In genomic region chr2:237691908-237692600, GRCh38 we compare ENCODE assay signal across 8 cellular contexts.
DNase-seq lines count a peak whose midpoint lies in the region; TF ChIP-seq lines count a peak whose summit lies in the region.

No MANE protein-coding gene starts in this region.

- H3K4me1 Mint-ChIP-seq in activated naive CD8-positive, alpha-beta T cell (ENCODE audit: low read depth) = peaks cover 74% of the 10 kb centered on the region

- WGBS in urinary bladder = under 1% methylated on average over 94 of the region's 94 CpGs

- peak overlapping the region; percentile 80 for H3K4me3 ChIP-seq in MG63
- peak overlapping the region; percentile 65 for H3K4me3 ChIP-seq in cardiac muscle cell
- peak overlapping the region; percentile 89 for H3K4me3 ChIP-seq in urinary bladder (ENCODE audit: low read depth, low read length)

- no peaks in the 10 kb centered on the region for H3K9me3 ChIP-seq in MG63
- no peaks in the 10 kb centered on the region for H3K9me3 ChIP-seq in cardiac muscle cell (ENCODE audit: low read depth)

- H3K27me3 ChIP-seq in MG63 (no peaks in the 10 kb centered on the region), cardiac muscle cell (no peaks in the 10 kb centered on the region)

- H3K4me3 Mint-ChIP-seq in activated naive CD8-positive, alpha-beta T cell = peak overlapping the region; percentile 100

- H3K36me3 ChIP-seq in MG63 (no peaks in the 10 kb centered on the region; the same call in 1 of the 2 replicates), cardiac muscle cell (no peaks in the 10 kb centered on the region), urinary bladder (ENCODE audit: insufficient read depth) (no peaks in the 10 kb centered on the region)

- no peaks in the 10 kb centered on the region for H3K9me3 Mint-ChIP-seq in activated naive CD8-positive, alpha-beta T cell (ENCODE audit: low read depth)

- no peak for TF ChIP-seq CTCF in cardiac muscle cell (IDR thresholded peaks at IDR 0.05; ENCODE audit: low read depth, low read length)

- H3K27me3 Mint-ChIP-seq in activated naive CD8-positive, alpha-beta T cell = no peaks in the 10 kb centered on the region

- H3K27ac ChIP-seq in cardiac muscle cell = peak overlapping the region; percentile 74
- peak overlapping the region; percentile 97 for H3K27ac ChIP-seq in urinary bladder (ENCODE audit: low read depth)

- DNase-seq in ELF-1 (ENCODE audit: low read depth, low spot score) (peak; percentile 70), H4 (ENCODE audit: low spot score) (peak; percentile 69), MG63 (peak; percentile 89), SKM-1 (lab: John Stamatoyannopoulos, UW; ENCODE audit: unreplicated experiment) (peak; percentile 94), cardiac muscle cell (ENCODE audit: low read depth in 1 of 2, low spot score in 1 of 2) (peak; percentile 95 to 96), pons (ENCODE audit: low spot score) (peak; percentile 79)

- H3K4me1 ChIP-seq in cardiac muscle cell (ENCODE audit: low read depth) = peaks cover 49% of the 10 kb centered on the region
- H3K4me1 ChIP-seq in urinary bladder (ENCODE audit: insufficient read depth) = peaks cover 2% of the 10 kb centered on the region

- H3K27ac Mint-ChIP-seq in activated naive CD8-positive, alpha-beta T cell = peak overlapping the region; percentile 99

- peaks cover 8% of the 10 kb centered on the region for H3K36me3 Mint-ChIP-seq in activated naive CD8-positive, alpha-beta T cell

Comparison
In these comparisons a context has a peak if more than half of its experiments do, and no peak if none do; other contexts are left out.
1. Peak in every context shown above with its lines: DNase-seq, H3K4me3 ChIP-seq and H3K27ac ChIP-seq.